ENCODE assay signal across 20 cellular contexts in the genomic region with DNA sequence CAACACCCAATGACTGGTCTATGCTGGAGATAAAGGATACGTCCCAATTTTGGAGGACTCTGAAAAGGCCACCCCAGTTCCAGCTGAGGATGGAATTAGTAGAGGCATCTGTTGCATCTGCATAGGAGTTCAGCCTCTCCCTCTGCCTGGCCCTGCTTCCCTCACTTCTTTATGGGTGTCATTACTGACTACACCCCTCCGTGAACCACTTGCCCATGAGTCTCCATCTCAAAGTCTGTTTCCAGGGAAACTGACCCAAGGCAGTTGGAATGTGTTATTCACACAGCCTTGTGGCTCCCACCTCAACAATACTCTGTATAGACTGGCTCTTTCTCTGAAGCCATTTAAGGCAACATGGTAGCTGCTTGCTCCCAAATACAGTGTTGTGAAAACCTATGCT. TPM values are rescaled to one million over a fixed set of nuclear protein-coding genes. Genes with fewer than 3 reads are reported as not detected.
"Had no signal": no experiment of that assay in that cellular context is flagged by ENCODE, and none has a peak within 500 bp of the region (broad histone marks: within the 10 kb centered on the region; RNA-seq: fewer than 3 reads in every experiment).

No MANE protein-coding gene starts in this region.

- H3K27ac ChIP-seq: dorsolateral prefrontal cortex, neutrophil, parathyroid adenoma, tibial nerve, uterus had no signal

- H3K27me3 ChIP-seq: neutrophil, tibial nerve, uterus had no signal

- DNase-seq: activated CD4-positive, alpha-beta T cell treated with anti-CD3 and anti-CD28 coated beads, Interleukin-2, amount 10 ng/mL, durations not matched to agents 7 days and 5 days; activated CD8-positive, alpha-beta memory T cell treated with anti-CD3 and anti-CD28 coated beads, Interleukin-2, amount 50 U/mL, for 4 hours; activated effector memory CD4-positive, alpha-beta T cell treated with Interleukin-2 at 50 U/mL for 16 hours; activated naive CD4-positive, alpha-beta T cell treated with anti-CD3 and anti-CD28 coated beads, Interleukin-2, amount 10 ng/mL, durations not matched to agents 7 days and 5 days; activated naive CD8-positive, alpha-beta T cell treated with anti-CD3 and anti-CD28 coated beads, Interleukin-2, amount 50 U/mL, for 24 hours; activated T-cell treated with anti-CD3 and anti-CD28 coated beads, Interleukin-2, amount 50 U/mL, for 4 hours; dorsolateral prefrontal cortex; kidney; mesenchymal stem cell; naive thymus-derived CD8-positive, alpha-beta T cell; stimulated activated naive CD8-positive, alpha-beta T cell treated with anti-CD3 and anti-CD28 coated beads, Interleukin-15, Interleukin-2, amounts not matched to agents 100 U/mL and 50 U/mL, for 24 hours; T1000; uterus had no signal

- H3K4me3 ChIP-seq: dorsolateral prefrontal cortex, tibial nerve, uterus had no signal

- H3K9me3 Mint-ChIP-seq: activated CD4-positive, alpha-beta T cell treated with anti-CD3 and anti-CD28 coated beads, Interleukin-2, amount 10 ng/mL, durations not matched to agents 7 days and 5 days; activated naive CD4-positive, alpha-beta T cell treated with anti-CD3 and anti-CD28 coated beads, Interleukin-2, amount 10 ng/mL, durations not matched to agents 7 days and 5 days; activated naive CD8-positive, alpha-beta T cell treated with anti-CD3 and anti-CD28 coated beads, Interleukin-2, amount 50 U/mL, for 24 hours; activated T-cell treated with anti-CD3 and anti-CD28 coated beads, Interleukin-2, amount 50 U/mL, for 4 hours; naive thymus-derived CD8-positive, alpha-beta T cell had no signal

- H3K4me1 ChIP-seq: parathyroid adenoma, uterus had no signal

- ATAC-seq: activated naive CD8-positive, alpha-beta T cell treated with anti-CD3 and anti-CD28 coated beads, Interleukin-2, amount 50 U/mL, for 24 hours; activated T-cell treated with anti-CD3 and anti-CD28 coated beads, Interleukin-2, amount 50 U/mL, for 4 hours; naive thymus-derived CD8-positive, alpha-beta T cell; stimulated activated naive CD8-positive, alpha-beta T cell treated with anti-CD3 and anti-CD28 coated beads, Interleukin-15, Interleukin-2, amounts not matched to agents 100 U/mL and 50 U/mL, for 24 hours had no signal

- H3K27ac Mint-ChIP-seq: activated CD4-positive, alpha-beta T cell treated with anti-CD3 and anti-CD28 coated beads, Interleukin-2, amount 10 ng/mL, durations not matched to agents 7 days and 5 days; activated naive CD4-positive, alpha-beta T cell treated with anti-CD3 and anti-CD28 coated beads, Interleukin-2, amount 10 ng/mL, durations not matched to agents 7 days and 5 days; activated naive CD8-positive, alpha-beta T cell treated with anti-CD3 and anti-CD28 coated beads, Interleukin-2, amount 50 U/mL, for 24 hours had no signal

- H3K4me1 Mint-ChIP-seq: activated naive CD4-positive, alpha-beta T cell treated with anti-CD3 and anti-CD28 coated beads, Interleukin-2, amount 10 ng/mL, durations not matched to agents 7 days and 5 days had no signal

- H3K36me3 Mint-ChIP-seq: activated naive CD4-positive, alpha-beta T cell treated with anti-CD3 and anti-CD28 coated beads, Interleukin-2, amount 10 ng/mL, durations not matched to agents 7 days and 5 days; naive thymus-derived CD8-positive, alpha-beta T cell had no signal

- H3K36me3 ChIP-seq: neutrophil, tibial nerve, uterus had no signal

- H3K4me3 Mint-ChIP-seq: activated CD4-positive, alpha-beta T cell treated with anti-CD3 and anti-CD28 coated beads, Interleukin-2, amount 10 ng/mL, durations not matched to agents 7 days and 5 days; activated naive CD4-positive, alpha-beta T cell treated with anti-CD3 and anti-CD28 coated beads, Interleukin-2, amount 10 ng/mL, durations not matched to agents 7 days and 5 days; activated naive CD8-positive, alpha-beta T cell treated with anti-CD3 and anti-CD28 coated beads, Interleukin-2, amount 50 U/mL, for 24 hours; activated T-cell treated with anti-CD3 and anti-CD28 coated beads, Interleukin-2, amount 50 U/mL, for 4 hours; naive thymus-derived CD8-positive, alpha-beta T cell had no signal

- H2AFZ ChIP-seq: parathyroid adenoma had no signal

- H3K9ac ChIP-seq: parathyroid adenoma had no signal

- FAIRE-seq: frontal cortex, kidney had no signal

- H3K79me2 ChIP-seq: parathyroid adenoma had no signal

- H3K9me3 ChIP-seq: neutrophil, tibial nerve, uterus had no signal

RNA-seq across cellular contexts. Expression of gene PCOLCE2, which starts 21.4 kb away (rescaled TPM):
- total RNA-seq: activated CD4-positive, alpha-beta T cell treated with anti-CD3 and anti-CD28 coated beads, Interleukin-2, amount 10 ng/mL, durations not matched to agents 7 days and 5 days; naive thymus-derived CD8-positive, alpha-beta T cell had no signal
- polyA plus RNA-seq: naive thymus-derived CD8-positive, alpha-beta T cell had no signal

RNA-seq across cellular contexts. Expression of gene PAQR9, which starts 53.2 kb away (rescaled TPM):
- total RNA-seq: activated CD4-positive, alpha-beta T cell treated with anti-CD3 and anti-CD28 coated beads, Interleukin-2, amount 10 ng/mL, durations not matched to agents 7 days and 5 days; activated T-cell treated with anti-CD3 and anti-CD28 coated beads, Interleukin-2, amount 50 U/mL, for 4 hours; aorta; lower leg skin; naive thymus-derived CD8-positive, alpha-beta T cell; T-helper 1 cell treated with Interleukin-12 subunit alpha and Interleukin-12 subunit beta and Interleukin-4 antibody, amounts not matched to agents 30 ng/mL and 1 ng/mL, for 36 hours; tibial nerve had no signal
- polyA plus RNA-seq: aorta; naive thymus-derived CD8-positive, alpha-beta T cell had no signal
